ENCODE assay signal across 1 cellular context in genomic region chr1:207240325-207241095, GRCh38.
TF ChIP-seq lines count a peak whose summit lies in the region.

No MANE protein-coding gene starts in this region.

TF ChIP-seq in K562, 482 proteins besides CTCF, POLR2A, EP300 and RAD21 (continued from another document):
- TF ChIP-seq, protein P1, sequence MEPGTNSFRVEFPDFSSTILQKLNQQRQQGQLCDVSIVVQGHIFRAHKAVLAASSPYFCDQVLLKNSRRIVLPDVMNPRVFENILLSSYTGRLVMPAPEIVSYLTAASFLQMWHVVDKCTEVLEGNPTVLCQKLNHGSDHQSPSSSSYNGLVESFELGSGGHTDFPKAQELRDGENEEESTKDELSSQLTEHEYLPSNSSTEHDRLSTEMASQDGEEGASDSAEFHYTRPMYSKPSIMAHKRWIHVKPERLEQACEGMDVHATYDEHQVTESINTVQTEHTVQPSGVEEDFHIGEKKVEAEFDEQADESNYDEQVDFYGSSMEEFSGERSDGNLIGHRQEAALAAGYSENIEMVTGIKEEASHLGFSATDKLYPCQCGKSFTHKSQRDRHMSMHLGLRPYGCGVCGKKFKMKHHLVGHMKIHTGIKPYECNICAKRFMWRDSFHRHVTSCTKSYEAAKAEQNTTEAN (CRISPR knock-in tag; IDR thresholded peaks at IDR 0.05) = 0 out of 2 replicates have a peak, but pooled peaks have one; percentile 2
- TF ChIP-seq ZNF785 (CRISPR knock-in tag; IDR thresholded peaks at IDR 0.05) (no peak), JUN (IDR thresholded peaks at IDR 0.05; ENCODE audit: borderline replicate concordance, low read depth, low read length) (peak; percentile 36), JUN (CRISPR knock-in tag; IDR thresholded peaks at IDR 0.05; ENCODE audit: borderline replicate concordance) (no peak), POLR3A (IDR thresholded peaks at IDR 0.05; ENCODE audit: borderline replicate concordance, extremely low read depth, insufficient read depth, insufficient read length) (peak; percentile 3)
- TF ChIP-seq, protein P2, sequence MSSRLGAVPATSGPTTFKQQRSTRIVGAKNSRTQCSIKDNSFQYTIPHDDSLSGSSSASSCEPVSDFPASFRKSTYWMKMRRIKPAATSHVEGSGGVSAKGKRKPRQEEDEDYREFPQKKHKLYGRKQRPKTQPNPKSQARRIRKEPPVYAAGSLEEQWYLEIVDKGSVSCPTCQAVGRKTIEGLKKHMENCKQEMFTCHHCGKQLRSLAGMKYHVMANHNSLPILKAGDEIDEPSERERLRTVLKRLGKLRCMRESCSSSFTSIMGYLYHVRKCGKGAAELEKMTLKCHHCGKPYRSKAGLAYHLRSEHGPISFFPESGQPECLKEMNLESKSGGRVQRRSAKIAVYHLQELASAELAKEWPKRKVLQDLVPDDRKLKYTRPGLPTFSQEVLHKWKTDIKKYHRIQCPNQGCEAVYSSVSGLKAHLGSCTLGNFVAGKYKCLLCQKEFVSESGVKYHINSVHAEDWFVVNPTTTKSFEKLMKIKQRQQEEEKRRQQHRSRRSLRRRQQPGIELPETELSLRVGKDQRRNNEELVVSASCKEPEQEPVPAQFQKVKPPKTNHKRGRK (tag; IDR thresholded peaks at IDR 0.05) = peak; percentile 37; the same call in 1 of the 2 replicates
